In genomic region chr13:47216176-47216822, GRCh38 we compare ENCODE assay signal across 14 cellular contexts.
DNase-seq lines count a peak whose midpoint lies in the region; ATAC-seq lines count a peak whose summit lies in the region.
"Had no signal": no experiment of that assay in that cellular context is flagged by ENCODE, and none has a peak within 500 bp of the region (broad histone marks: within the 10 kb centered on the region; RNA-seq: fewer than 3 reads in every experiment).

No MANE protein-coding gene starts in this region.

- ATAC-seq in HG02973 (IDR thresholded peaks at IDR 0.05; ENCODE audit: unreplicated experiment) (peak; percentile 60), GM19023 (IDR thresholded peaks at IDR 0.05; ENCODE audit: unreplicated experiment) (no peak), HG03175 (IDR thresholded peaks at IDR 0.05; ENCODE audit: unreplicated experiment) (no peak)
- ATAC-seq: natural killer cell treated with Interleukin-12 subunit alpha and Interleukin-12 subunit beta and Interleukin-15 and Interleukin-18, amount 100 ng/mL, for 72 hours; stimulated activated naive CD8-positive, alpha-beta T cell treated with anti-CD3 and anti-CD28 coated beads, Interleukin-15, Interleukin-2, amounts not matched to agents 100 U/mL and 50 U/mL, for 24 hours had no signal

- H3K4me3 ChIP-seq in H7 (ENCODE audit: insufficient read depth, low read depth, low read length): no peak overlapping the region

- DNase-seq in DMS53 treated with DMSO at 0.1 percent for 48 hours (lab: John Stamatoyannopoulos, UW; ENCODE audit: unreplicated experiment) (peak; percentile 14), SW480 (ENCODE audit: low spot score) (peak; percentile 30), kidney glomerular epithelial cell (lab: John Stamatoyannopoulos, UW) (peak; percentile 19), H7 (no peak), NCI-H2227 (lab: John Stamatoyannopoulos, UW; ENCODE audit: unreplicated experiment) (no peak)
- DNase-seq: CD4-positive, CD25-positive, alpha-beta regulatory T cell; Kasumi-1; NCI-H774; stimulated activated CD4-positive, alpha-beta T cell treated with anti-CD3 and anti-CD28 coated beads, Interleukin-1b, Interleukin-23, amount 100 ng/mL, for 48 hours; stimulated activated naive CD8-positive, alpha-beta T cell treated with anti-CD3 and anti-CD28 coated beads, Interleukin-15, Interleukin-2, amounts not matched to agents 100 U/mL and 50 U/mL, for 24 hours had no signal

- H3K36me3 ChIP-seq in H7 (replicated peaks; ENCODE audit: control insufficient read depth, insufficient read depth, low read length): no peaks in the 10 kb centered on the region

- H3K27me3 ChIP-seq in H7 (ENCODE audit: control insufficient read depth, insufficient read depth, low read length): no peaks in the 10 kb centered on the region

Comparison
In these comparisons a context has a peak if more than half of its experiments do, and no peak if none do; other contexts are left out.
1. DNase-seq: peak in DMS53 treated with DMSO at 0.1 percent for 48 hours (single experiment), SW480 (single experiment) and kidney glomerular epithelial cell (single experiment); none in H7 (single experiment) and NCI-H2227 (single experiment).